Comparison of ENCODE assay signal across 2 cellular contexts in the genomic region with DNA sequence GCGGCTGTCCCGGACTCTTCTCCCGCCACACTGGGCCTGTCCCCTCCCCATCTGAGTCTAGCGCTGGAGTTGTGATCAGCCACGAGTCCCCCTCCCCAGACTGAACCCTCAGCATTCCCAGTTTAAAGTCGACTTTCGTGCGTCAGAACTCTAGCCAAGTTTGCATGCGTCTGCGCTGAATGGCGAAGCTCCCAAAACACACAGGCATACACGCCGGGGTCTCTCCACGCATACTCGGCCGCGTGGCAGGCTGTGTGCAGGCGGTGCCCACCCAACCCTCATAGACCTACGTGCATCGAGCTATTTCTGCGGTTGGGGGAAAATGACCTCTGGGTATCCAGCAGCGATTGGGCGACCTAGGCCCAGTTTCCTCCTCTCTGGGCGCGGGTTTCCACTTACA.
A peak's percentile ranks its signal among the peaks of the same experiment; 100 is the strongest.
TF ChIP-seq lines count a peak whose summit lies in the region.

No MANE protein-coding gene starts in this region.

TF ChIP-seq in GM12878, 131 proteins besides CTCF, POLR2A, EP300 and RAD21:
- TF ChIP-seq NFIC (IDR thresholded peaks at IDR 0.05; ENCODE audit: low read depth, low read length) (no peak), HDAC6 (IDR thresholded peaks at IDR 0.05; ENCODE audit: unreplicated experiment) (peak; percentile 8), IRF4 (IDR thresholded peaks at IDR 0.05; ENCODE audit: low read depth, low read length) (no peak), BRCA1 (IDR thresholded peaks at IDR 0.05; ENCODE audit: low read depth, low read length) (no peak), YY1 (IDR thresholded peaks at IDR 0.05; ENCODE audit: low read depth, low read length) (0 out of 2 replicates have a peak, but pooled peaks have one; percentile 6), SMAD5 (IDR thresholded peaks at IDR 0.05; ENCODE audit: low read depth) (no peak), MTA2 (IDR thresholded peaks at IDR 0.05; ENCODE audit: low read depth) (no peak), RELA (IDR thresholded peaks at IDR 0.05; ENCODE audit: borderline replicate concordance, partially characterized antibody) (no peak), SPI1 (IDR thresholded peaks at IDR 0.05; ENCODE audit: borderline replicate concordance, insufficient read depth, low read depth, low read length) (no peak), CHD2 (IDR thresholded peaks at IDR 0.05; ENCODE audit: borderline replicate concordance, low read depth, low read length) (no peak)
- TF ChIP-seq, protein P1, sequence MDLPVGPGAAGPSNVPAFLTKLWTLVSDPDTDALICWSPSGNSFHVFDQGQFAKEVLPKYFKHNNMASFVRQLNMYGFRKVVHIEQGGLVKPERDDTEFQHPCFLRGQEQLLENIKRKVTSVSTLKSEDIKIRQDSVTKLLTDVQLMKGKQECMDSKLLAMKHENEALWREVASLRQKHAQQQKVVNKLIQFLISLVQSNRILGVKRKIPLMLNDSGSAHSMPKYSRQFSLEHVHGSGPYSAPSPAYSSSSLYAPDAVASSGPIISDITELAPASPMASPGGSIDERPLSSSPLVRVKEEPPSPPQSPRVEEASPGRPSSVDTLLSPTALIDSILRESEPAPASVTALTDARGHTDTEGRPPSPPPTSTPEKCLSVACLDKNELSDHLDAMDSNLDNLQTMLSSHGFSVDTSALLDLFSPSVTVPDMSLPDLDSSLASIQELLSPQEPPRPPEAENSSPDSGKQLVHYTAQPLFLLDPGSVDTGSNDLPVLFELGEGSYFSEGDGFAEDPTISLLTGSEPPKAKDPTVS (IDR thresholded peaks at IDR 0.05; ENCODE audit: low read depth, low read length): no peak
- TF ChIP-seq, protein P2, sequence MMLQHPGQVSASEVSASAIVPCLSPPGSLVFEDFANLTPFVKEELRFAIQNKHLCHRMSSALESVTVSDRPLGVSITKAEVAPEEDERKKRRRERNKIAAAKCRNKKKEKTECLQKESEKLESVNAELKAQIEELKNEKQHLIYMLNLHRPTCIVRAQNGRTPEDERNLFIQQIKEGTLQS (IDR thresholded peaks at IDR 0.05; ENCODE audit: borderline replicate concordance, extremely low read depth, low read depth, low read length): no peak

TF ChIP-seq in neural cell, 6 proteins besides CTCF, POLR2A, EP300 and RAD21:
- no peak for TF ChIP-seq SMC3 (conservative IDR thresholded peaks at IDR 0.05; ENCODE audit: poor library complexity)
- no peak for TF ChIP-seq MXI1 (conservative IDR thresholded peaks at IDR 0.05; ENCODE audit: poor library complexity, severe bottlenecking)
- TF ChIP-seq, protein P3, sequence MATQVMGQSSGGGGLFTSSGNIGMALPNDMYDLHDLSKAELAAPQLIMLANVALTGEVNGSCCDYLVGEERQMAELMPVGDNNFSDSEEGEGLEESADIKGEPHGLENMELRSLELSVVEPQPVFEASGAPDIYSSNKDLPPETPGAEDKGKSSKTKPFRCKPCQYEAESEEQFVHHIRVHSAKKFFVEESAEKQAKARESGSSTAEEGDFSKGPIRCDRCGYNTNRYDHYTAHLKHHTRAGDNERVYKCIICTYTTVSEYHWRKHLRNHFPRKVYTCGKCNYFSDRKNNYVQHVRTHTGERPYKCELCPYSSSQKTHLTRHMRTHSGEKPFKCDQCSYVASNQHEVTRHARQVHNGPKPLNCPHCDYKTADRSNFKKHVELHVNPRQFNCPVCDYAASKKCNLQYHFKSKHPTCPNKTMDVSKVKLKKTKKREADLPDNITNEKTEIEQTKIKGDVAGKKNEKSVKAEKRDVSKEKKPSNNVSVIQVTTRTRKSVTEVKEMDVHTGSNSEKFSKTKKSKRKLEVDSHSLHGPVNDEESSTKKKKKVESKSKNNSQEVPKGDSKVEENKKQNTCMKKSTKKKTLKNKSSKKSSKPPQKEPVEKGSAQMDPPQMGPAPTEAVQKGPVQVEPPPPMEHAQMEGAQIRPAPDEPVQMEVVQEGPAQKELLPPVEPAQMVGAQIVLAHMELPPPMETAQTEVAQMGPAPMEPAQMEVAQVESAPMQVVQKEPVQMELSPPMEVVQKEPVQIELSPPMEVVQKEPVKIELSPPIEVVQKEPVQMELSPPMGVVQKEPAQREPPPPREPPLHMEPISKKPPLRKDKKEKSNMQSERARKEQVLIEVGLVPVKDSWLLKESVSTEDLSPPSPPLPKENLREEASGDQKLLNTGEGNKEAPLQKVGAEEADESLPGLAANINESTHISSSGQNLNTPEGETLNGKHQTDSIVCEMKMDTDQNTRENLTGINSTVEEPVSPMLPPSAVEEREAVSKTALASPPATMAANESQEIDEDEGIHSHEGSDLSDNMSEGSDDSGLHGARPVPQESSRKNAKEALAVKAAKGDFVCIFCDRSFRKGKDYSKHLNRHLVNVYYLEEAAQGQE (IDR thresholded peaks at IDR 0.05; ENCODE audit: borderline replicate concordance): no peak
- no peak for TF ChIP-seq POLR2AphosphoS5 (IDR thresholded peaks at IDR 0.05)
- TF ChIP-seq EZH2 (IDR thresholded peaks at IDR 0.05; ENCODE audit: borderline replicate concordance, insufficient read depth, low read length, poor library complexity, severe bottlenecking): no peak
- TF ChIP-seq TAF1 (IDR thresholded peaks at IDR 0.05; ENCODE audit: low read depth): no peak
TF ChIP-seq in neural cell: peak in this region for 0.
